Comparison of ENCODE assay signal across 9 cellular contexts in the genomic region with DNA sequence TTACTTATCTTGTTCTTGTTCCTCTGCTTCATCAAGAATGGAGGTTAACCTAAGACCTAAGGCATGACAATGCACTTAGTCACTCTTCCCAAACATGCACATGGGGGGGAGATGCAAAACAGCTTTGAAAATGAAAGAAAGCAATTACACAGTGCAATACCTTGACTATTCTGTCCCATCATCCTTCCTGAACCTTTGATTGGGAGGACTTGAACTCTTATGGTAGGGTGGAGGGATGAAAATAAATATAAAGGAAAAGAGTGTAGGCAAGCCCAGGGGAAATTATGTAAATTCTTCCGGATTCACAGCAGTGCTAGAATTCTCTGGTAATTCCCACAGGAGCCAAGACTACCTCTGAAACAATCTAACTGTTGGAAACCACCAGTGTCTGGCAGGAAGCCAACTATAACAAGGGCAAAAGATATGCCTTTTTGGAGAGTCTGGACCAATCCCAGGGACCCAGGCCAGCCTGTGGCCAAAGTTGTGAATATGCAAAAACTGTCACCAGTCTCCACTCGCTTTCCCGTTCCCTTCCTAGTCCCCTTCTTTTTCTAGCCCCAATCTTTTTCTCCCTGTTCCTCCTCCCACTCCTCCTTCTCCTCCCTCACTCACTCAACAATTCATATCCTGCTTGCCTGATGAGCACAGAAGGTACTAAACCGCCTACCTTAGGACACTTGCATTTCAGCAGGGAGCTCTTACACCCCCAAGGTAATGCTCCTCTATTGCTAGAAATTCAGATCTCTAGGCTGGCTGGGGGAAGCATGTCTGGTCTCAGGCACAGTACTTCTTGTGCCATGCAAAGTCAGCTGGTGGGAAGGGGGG. TPM values are rescaled to one million over a fixed set of nuclear protein-coding genes. Genes with fewer than 3 reads are reported as not detected.
DNase-seq lines count a peak whose midpoint lies in the region; ATAC-seq and TF ChIP-seq lines count a peak whose summit lies in the region.
"Had no signal": no experiment of that assay in that cellular context is flagged by ENCODE, and none has a peak within 500 bp of the region (broad histone marks: within the 10 kb centered on the region; RNA-seq: fewer than 3 reads in every experiment).

No MANE protein-coding gene starts in this region.

- ATAC-seq in HG02759 (IDR thresholded peaks at IDR 0.05; ENCODE audit: unreplicated experiment) (peak; percentile 28), HG03439 (IDR thresholded peaks at IDR 0.05; ENCODE audit: unreplicated experiment) (no peak), HG02973 (IDR thresholded peaks at IDR 0.05; ENCODE audit: unreplicated experiment) (no peak)

- H3K27me3 ChIP-seq in SJSA1 (replicated peaks) (no peaks in the 10 kb centered on the region), stomach (no peaks in the 10 kb centered on the region)

- TF ChIP-seq CTCF in stomach (IDR thresholded peaks at IDR 0.05): no peak

- intact Hi-C loops in activated naive CD4-positive, alpha-beta T cell treated with anti-CD3 and anti-CD28 coated beads for 36 hours (cut with micrococcal nuclease): loop anchor here (1.0 to 5.0 kb wide), 3 partner anchors 579 to 1766 kb away; a partner anchor contains a TSS
- intact Hi-C loops in stomach (cut with DNase I; ENCODE audit: low total_unique reads): no loop called here

- DNase-seq in activated naive CD4-positive, alpha-beta T cell treated with anti-CD3 and anti-CD28 coated beads for 36 hours: peak; percentile 61
- no peak for DNase-seq in activated naive CD4-positive, alpha-beta T cell treated with anti-CD3 and anti-CD28 coated beads, Interleukin-2, amount 10 ng/mL, durations not matched to agents 7 days and 5 days
- peak; percentile 84 to 88 for DNase-seq in SJSA1 (ENCODE audit: low read depth in 1 of 2, low spot score in 2 of 2)
- peak; percentile 82 for DNase-seq in fibroblast of the conjunctiva (ENCODE audit: low read depth)
- DNase-seq in stomach: peak; percentile 73

- peak overlapping the region; percentile 1 for H3K4me3 Mint-ChIP-seq in activated naive CD4-positive, alpha-beta T cell treated with anti-CD3 and anti-CD28 coated beads for 36 hours
- no peak overlapping the region for H3K4me3 Mint-ChIP-seq in activated naive CD4-positive, alpha-beta T cell treated with anti-CD3 and anti-CD28 coated beads, Interleukin-2, amount 10 ng/mL, durations not matched to agents 7 days and 5 days
- H3K4me3 Mint-ChIP-seq: dendritic cell treated with granulocyte-macrophage colony-stimulating factor and Interleukin-4, amounts not matched to agents 40 ng/mL and 50 ng/mL, for 4 days had no signal

- peak overlapping the region; percentile 55 for H3K27ac Mint-ChIP-seq in activated naive CD4-positive, alpha-beta T cell treated with anti-CD3 and anti-CD28 coated beads for 36 hours
- H3K27ac Mint-ChIP-seq in activated naive CD4-positive, alpha-beta T cell treated with anti-CD3 and anti-CD28 coated beads, Interleukin-2, amount 10 ng/mL, durations not matched to agents 7 days and 5 days: no peak overlapping the region
- H3K27ac Mint-ChIP-seq: dendritic cell treated with granulocyte-macrophage colony-stimulating factor and Interleukin-4, amounts not matched to agents 40 ng/mL and 50 ng/mL, for 4 days had no signal

- H3K27ac ChIP-seq in SJSA1 (peak overlapping the region; percentile 79), stomach (peak overlapping the region in 3 of 5 donors; percentile 18 to 45 (median 30))

- H3K9me3 Mint-ChIP-seq in activated naive CD4-positive, alpha-beta T cell treated with anti-CD3 and anti-CD28 coated beads for 36 hours: no peaks in the 10 kb centered on the region
- no peaks in the 10 kb centered on the region for H3K9me3 Mint-ChIP-seq in activated naive CD4-positive, alpha-beta T cell treated with anti-CD3 and anti-CD28 coated beads, Interleukin-2, amount 10 ng/mL, durations not matched to agents 7 days and 5 days
- H3K9me3 Mint-ChIP-seq: dendritic cell treated with granulocyte-macrophage colony-stimulating factor and Interleukin-4, amounts not matched to agents 40 ng/mL and 50 ng/mL, for 4 days had no signal

- H3K36me3 Mint-ChIP-seq in activated naive CD4-positive, alpha-beta T cell treated with anti-CD3 and anti-CD28 coated beads for 36 hours (ENCODE audit: low read depth): no peaks in the 10 kb centered on the region
- peaks cover 2% of the 10 kb centered on the region for H3K36me3 Mint-ChIP-seq in activated naive CD4-positive, alpha-beta T cell treated with anti-CD3 and anti-CD28 coated beads, Interleukin-2, amount 10 ng/mL, durations not matched to agents 7 days and 5 days

- WGBS in stomach, 5 donors: 17 to 30% (median 23%) methylated on average over 4 of the region's 4 CpGs

- H3K36me3 ChIP-seq in SJSA1 (peaks cover 7% of the 10 kb centered on the region), stomach (no peaks in the 10 kb centered on the region)

- peaks cover 34% of the 10 kb centered on the region for H3K4me1 Mint-ChIP-seq in activated naive CD4-positive, alpha-beta T cell treated with anti-CD3 and anti-CD28 coated beads for 36 hours (ENCODE audit: low read depth)
- peaks cover 22% of the 10 kb centered on the region for H3K4me1 Mint-ChIP-seq in activated naive CD4-positive, alpha-beta T cell treated with anti-CD3 and anti-CD28 coated beads, Interleukin-2, amount 10 ng/mL, durations not matched to agents 7 days and 5 days

- CTCF ChIA-PET in activated naive CD4-positive, alpha-beta T cell treated with anti-CD3 and anti-CD28 coated beads for 36 hours (lab: Charles Lee): no interaction called here
- CTCF ChIA-PET in activated naive CD4-positive, alpha-beta T cell treated with anti-CD3 and anti-CD28 coated beads, Interleukin-2, amount 10 ng/mL, durations not matched to agents 7 days and 5 days (lab: Charles Lee): interaction anchor here (1.4 kb wide), 1 partner anchor 88 kb away, joined by 3 read pairs; no protein-coding TSS in a partner anchor

- no peak for TF ChIP-seq POLR2A in stomach (IDR thresholded peaks at IDR 0.05)

- peak overlapping the region; percentile 18 for H3K4me3 ChIP-seq in SJSA1
- no peak overlapping the region for H3K4me3 ChIP-seq in stomach

- H3K27me3 Mint-ChIP-seq in activated naive CD4-positive, alpha-beta T cell treated with anti-CD3 and anti-CD28 coated beads for 36 hours (ENCODE audit: low read depth): peaks cover 10% of the 10 kb centered on the region
- H3K27me3 Mint-ChIP-seq in activated naive CD4-positive, alpha-beta T cell treated with anti-CD3 and anti-CD28 coated beads, Interleukin-2, amount 10 ng/mL, durations not matched to agents 7 days and 5 days: peaks cover 49% of the 10 kb centered on the region

- H3K4me1 ChIP-seq in SJSA1 (replicated peaks) (peaks cover 28% of the 10 kb centered on the region), stomach (peaks cover 23 to 40% (median 33%) of the 10 kb centered on the region in 4 donors)

- H3K9me3 ChIP-seq in SJSA1 (replicated peaks) (no peaks in the 10 kb centered on the region), stomach (no peaks in the 10 kb centered on the region)

- TF ChIP-seq EP300 in stomach (IDR thresholded peaks at IDR 0.05): no peak

RNA-seq across cellular contexts. Expression of a gene that starts 2.5 kb away (rescaled TPM):
- 10 to 100 TPM; 24.8 to 29.6 TPM for total RNA-seq in activated naive CD4-positive, alpha-beta T cell treated with anti-CD3 and anti-CD28 coated beads for 36 hours
- total RNA-seq in SJSA1 (2014; rRNA removed; shearing (Covaris generic)): 110 and 132 TPM in 2 replicates
- total RNA-seq in stomach: 10 to 100 TPM in 4 of 5 donors, 1 to 10 TPM in 1; 3.5 to 91.1 (median 44.6) TPM
- 10 to 100 TPM; 21.8 to 37.8 (median 24.5) TPM for polyA plus RNA-seq in stomach
